24 cellular contexts compared by ENCODE assay signal in genomic region chrX:133749951-133750350, GRCh38.
DNase-seq lines count a peak whose midpoint lies in the region; ATAC-seq and TF ChIP-seq lines count a peak whose summit lies in the region.
"Had no signal": no experiment of that assay in that cellular context is flagged by ENCODE, and none has a peak within 500 bp of the region (broad histone marks: within the 10 kb centered on the region; RNA-seq: fewer than 3 reads in every experiment).

No MANE protein-coding gene starts in this region.

- peaks cover 51% of the 10 kb centered on the region for H3K4me1 Mint-ChIP-seq in activated naive CD4-positive, alpha-beta T cell treated with anti-CD3 and anti-CD28 coated beads, Interleukin-2, amount 50 U/mL, for 24 hours
- H3K4me1 Mint-ChIP-seq in activated naive CD4-positive, alpha-beta T cell treated with anti-CD3 and anti-CD28 coated beads for 36 hours (ENCODE audit: low read depth), result peaks cover 48% of the 10 kb centered on the region
- peaks cover 52% of the 10 kb centered on the region for H3K4me1 Mint-ChIP-seq in nephron
- H3K4me1 Mint-ChIP-seq: activated T-helper 17 cell treated with anti-CD3 and anti-CD28 coated beads, Interleukin-2, amount 50 U/mL, for 72 hours had no signal

- WGBS in tibial nerve, 2 donors, result 65 to 74% methylated on average over 4 of the region's 4 CpGs

- peak overlapping the region; percentile 92 for H3K27ac ChIP-seq in KOPT-K1 (ENCODE audit: low read depth, low read length, poor library complexity, severe bottlenecking)
- no peak overlapping the region for H3K27ac ChIP-seq in tibial nerve
- H3K27ac ChIP-seq: adrenal gland, brain microvascular endothelial cell, HL-60, KMS-11, Peyer's patch had no signal

- H3K36me3 ChIP-seq in KOPT-K1 (ENCODE audit: insufficient read depth, low read length), result no peaks in the 10 kb centered on the region
- H3K36me3 ChIP-seq in tibial nerve, result no peaks in the 10 kb centered on the region
- H3K36me3 ChIP-seq: adrenal gland, brain microvascular endothelial cell, Peyer's patch had no signal

- TF ChIP-seq CTCF in nephron (IDR thresholded peaks at IDR 0.05; ENCODE audit: unreplicated experiment in 3 of 3), result no peak
- no peak for TF ChIP-seq CTCF in tibial nerve (IDR thresholded peaks at IDR 0.05)

- H3K27ac Mint-ChIP-seq in activated naive CD4-positive, alpha-beta T cell treated with anti-CD3 and anti-CD28 coated beads, Interleukin-2, amount 50 U/mL, for 24 hours, result peak overlapping the region; percentile 81
- no peak overlapping the region for H3K27ac Mint-ChIP-seq in activated naive CD4-positive, alpha-beta T cell treated with anti-CD3 and anti-CD28 coated beads for 36 hours
- peak overlapping the region; percentile 2 to 90 (median 49) for H3K27ac Mint-ChIP-seq in nephron
- H3K27ac Mint-ChIP-seq: activated T-helper 17 cell treated with anti-CD3 and anti-CD28 coated beads, Interleukin-2, amount 50 U/mL, for 72 hours; GM23338 had no signal

- no peaks in the 10 kb centered on the region for H3K4me1 ChIP-seq in tibial nerve
- H3K4me1 ChIP-seq: adrenal gland, Peyer's patch had no signal

- H3K4me3 ChIP-seq in tibial nerve, result no peak overlapping the region
- H3K4me3 ChIP-seq: adrenal gland, GM23338, Peyer's patch had no signal

- H3K36me3 Mint-ChIP-seq in activated naive CD4-positive, alpha-beta T cell treated with anti-CD3 and anti-CD28 coated beads, Interleukin-2, amount 50 U/mL, for 24 hours, result no peaks in the 10 kb centered on the region
- no peaks in the 10 kb centered on the region for H3K36me3 Mint-ChIP-seq in activated naive CD4-positive, alpha-beta T cell treated with anti-CD3 and anti-CD28 coated beads for 36 hours (ENCODE audit: low read depth)
- peaks cover 8% of the 10 kb centered on the region for H3K36me3 Mint-ChIP-seq in nephron (ENCODE audit: low read depth)
- H3K36me3 Mint-ChIP-seq: naive B cell had no signal

- no peak for DNase-seq in activated naive CD4-positive, alpha-beta T cell treated with anti-CD3 and anti-CD28 coated beads for 36 hours
- DNase-seq in NCI-H345 treated with DMSO at 0.1 percent for 48 hours (lab: John Stamatoyannopoulos, UW; ENCODE audit: unreplicated experiment) (peak; percentile 4), AG08395 (ENCODE audit: low spot score) (no peak), tibial nerve (ENCODE audit: low spot score in 2 of 2) (no peak)
- DNase-seq: activated CD4-positive, alpha-beta T cell treated with anti-CD3 and anti-CD28 coated beads, Interleukin-2, amount 50 U/mL, for 4 hours; adrenal gland; brain microvascular endothelial cell; C1 segment of cervical spinal cord; left ventricle myocardium superior; naive B cell; NCI-H2081 treated with DMSO at 0.1 percent for 48 hours; NCI-H69; Peyer's patch; SIG-M5; SW 1271; T1000 had no signal

- peaks cover 0 to 3% of the 10 kb centered on the region in 2 donors for H3K27me3 ChIP-seq in tibial nerve
- H3K27me3 ChIP-seq: brain microvascular endothelial cell, Peyer's patch had no signal

- H3K9me3 ChIP-seq in KOPT-K1 (ENCODE audit: insufficient read depth, low read length, poor library complexity, severe bottlenecking) (no peaks in the 10 kb centered on the region), tibial nerve (no peaks in the 10 kb centered on the region)
- H3K9me3 ChIP-seq: adrenal gland, Peyer's patch had no signal

- H3K4me3 Mint-ChIP-seq in activated naive CD4-positive, alpha-beta T cell treated with anti-CD3 and anti-CD28 coated beads, Interleukin-2, amount 50 U/mL, for 24 hours, result peak overlapping the region; percentile 45
- no peak overlapping the region for H3K4me3 Mint-ChIP-seq in activated naive CD4-positive, alpha-beta T cell treated with anti-CD3 and anti-CD28 coated beads for 36 hours
- no peak overlapping the region for H3K4me3 Mint-ChIP-seq in nephron
- H3K4me3 Mint-ChIP-seq: activated T-helper 17 cell treated with anti-CD3 and anti-CD28 coated beads, Interleukin-2, amount 50 U/mL, for 72 hours; GM23338; naive B cell had no signal

- H3K9me3 Mint-ChIP-seq in activated naive CD4-positive, alpha-beta T cell treated with anti-CD3 and anti-CD28 coated beads, Interleukin-2, amount 50 U/mL, for 24 hours, result no peaks in the 10 kb centered on the region
- no peaks in the 10 kb centered on the region for H3K9me3 Mint-ChIP-seq in activated naive CD4-positive, alpha-beta T cell treated with anti-CD3 and anti-CD28 coated beads for 36 hours
- H3K9me3 Mint-ChIP-seq in nephron, result no peaks in the 10 kb centered on the region
- H3K9me3 Mint-ChIP-seq: activated T-helper 17 cell treated with anti-CD3 and anti-CD28 coated beads, Interleukin-2, amount 50 U/mL, for 72 hours; GM23338; naive B cell had no signal

- no peak for TF ChIP-seq EP300 in tibial nerve (IDR thresholded peaks at IDR 0.05)

- H3K27me3 Mint-ChIP-seq in activated naive CD4-positive, alpha-beta T cell treated with anti-CD3 and anti-CD28 coated beads, Interleukin-2, amount 50 U/mL, for 24 hours, result no peaks in the 10 kb centered on the region
- no peaks in the 10 kb centered on the region for H3K27me3 Mint-ChIP-seq in activated naive CD4-positive, alpha-beta T cell treated with anti-CD3 and anti-CD28 coated beads for 36 hours (ENCODE audit: low read depth)
- H3K27me3 Mint-ChIP-seq in nephron (ENCODE audit: low read depth), result no peaks in the 10 kb centered on the region
- H3K27me3 Mint-ChIP-seq: activated T-helper 17 cell treated with anti-CD3 and anti-CD28 coated beads, Interleukin-2, amount 50 U/mL, for 72 hours had no signal

- intact Hi-C loops in activated naive CD4-positive, alpha-beta T cell treated with anti-CD3 and anti-CD28 coated beads for 36 hours (cut with micrococcal nuclease), result loop anchor here (5.0 kb wide), 3 partner anchors 172 to 1772 kb away; partner anchors contain the start of genes INTS6L and MBNL3

- no peak for TF ChIP-seq POLR2A in tibial nerve (IDR thresholded peaks at IDR 0.05)

- CTCF ChIA-PET in activated naive CD4-positive, alpha-beta T cell treated with anti-CD3 and anti-CD28 coated beads for 36 hours (lab: Charles Lee), result interaction anchor here (0.6 kb wide), 1 partner anchor 864 kb away, joined by 3 read pairs; no protein-coding TSS in a partner anchor

- ATAC-seq in GM21390 (IDR thresholded peaks at IDR 0.05; ENCODE audit: unreplicated experiment), result no peak
- ATAC-seq: activated T-helper 17 cell treated with anti-CD3 and anti-CD28 coated beads, Interleukin-2, amount 50 U/mL, for 72 hours; GM23338; left ventricle myocardium superior had no signal
